12 cellular contexts compared by ENCODE assay signal in genomic region chr3:103127737-103128136, GRCh38.
DNase-seq lines count a peak whose midpoint lies in the region; ATAC-seq and TF ChIP-seq lines count a peak whose summit lies in the region.
"Had no signal": no experiment of that assay in that cellular context is flagged by ENCODE, and none has a peak within 500 bp of the region (broad histone marks: within the 10 kb centered on the region; RNA-seq: fewer than 3 reads in every experiment).

No MANE protein-coding gene starts in this region.

- TF ChIP-seq CTCF in Loucy (conservative IDR thresholded peaks at IDR 0.05; ENCODE audit: low read length) (no peak), endothelial cell (IDR thresholded peaks at IDR 0.05; ENCODE audit: unreplicated experiment) (no peak)

- in situ Hi-C loops in G401 (cut with HindIII; ENCODE audit: low sequenced_read_pairs), result no loop called here

- no peaks in the 10 kb centered on the region for H3K36me3 ChIP-seq in Loucy (ENCODE audit: insufficient read depth, low read length)
- H3K36me3 ChIP-seq: heart left ventricle had no signal

- H4K20me1 ChIP-seq in Loucy (ENCODE audit: insufficient read depth, low read length, poor library complexity, severe bottlenecking), result no peaks in the 10 kb centered on the region

- no peaks in the 10 kb centered on the region for H3K4me1 Mint-ChIP-seq in stimulated activated naive CD8-positive, alpha-beta T cell treated with anti-CD3 and anti-CD28 coated beads, Interleukin-15, amount 100 ng/mL, for 72 hours
- no peaks in the 10 kb centered on the region for H3K4me1 Mint-ChIP-seq in endothelial cell (ENCODE audit: unreplicated experiment)
- H3K4me1 Mint-ChIP-seq: activated CD4-positive, alpha-beta memory T cell treated with anti-CD3 and anti-CD28 coated beads, Interleukin-2, amount 10 ng/mL, durations not matched to agents 7 days and 5 days; neural crest cell had no signal

- no peak overlapping the region for H3K4me3 Mint-ChIP-seq in stimulated activated naive CD8-positive, alpha-beta T cell treated with anti-CD3 and anti-CD28 coated beads, Interleukin-15, amount 100 ng/mL, for 72 hours
- no peak overlapping the region for H3K4me3 Mint-ChIP-seq in endothelial cell (ENCODE audit: unreplicated experiment)
- H3K4me3 Mint-ChIP-seq: activated CD4-positive, alpha-beta memory T cell treated with anti-CD3 and anti-CD28 coated beads, Interleukin-2, amount 10 ng/mL, durations not matched to agents 7 days and 5 days; neural crest cell had no signal

- H3K79me2 ChIP-seq in Loucy (ENCODE audit: insufficient read depth, low read length), result no peaks in the 10 kb centered on the region

- ATAC-seq in stimulated activated naive CD8-positive, alpha-beta T cell treated with anti-CD3 and anti-CD28 coated beads, Interleukin-15, amount 100 ng/mL, for 72 hours, result peak; percentile 49
- ATAC-seq in stimulated activated naive CD8-positive, alpha-beta T cell treated with anti-CD3 and anti-CD28 coated beads, Interleukin-15, Interleukin-2, amounts not matched to agents 100 U/mL and 50 U/mL, for 24 hours, result no peak
- ATAC-seq in HG02852 (IDR thresholded peaks at IDR 0.05; ENCODE audit: unreplicated experiment), result peak; percentile 96
- ATAC-seq: heart left ventricle had no signal

- H3K9me3 Mint-ChIP-seq in stimulated activated naive CD8-positive, alpha-beta T cell treated with anti-CD3 and anti-CD28 coated beads, Interleukin-15, amount 100 ng/mL, for 72 hours, result no peaks in the 10 kb centered on the region
- H3K9me3 Mint-ChIP-seq in endothelial cell (ENCODE audit: unreplicated experiment), result no peaks in the 10 kb centered on the region
- H3K9me3 Mint-ChIP-seq: activated CD4-positive, alpha-beta memory T cell treated with anti-CD3 and anti-CD28 coated beads, Interleukin-2, amount 10 ng/mL, durations not matched to agents 7 days and 5 days had no signal

- H3K27me3 ChIP-seq in Loucy (ENCODE audit: insufficient read depth, low read length, poor library complexity, severe bottlenecking), result no peaks in the 10 kb centered on the region
- H3K27me3 ChIP-seq: heart left ventricle had no signal

- H3K27ac Mint-ChIP-seq in stimulated activated naive CD8-positive, alpha-beta T cell treated with anti-CD3 and anti-CD28 coated beads, Interleukin-15, amount 100 ng/mL, for 72 hours, result no peak overlapping the region
- no peak overlapping the region for H3K27ac Mint-ChIP-seq in endothelial cell (ENCODE audit: unreplicated experiment)
- H3K27ac Mint-ChIP-seq: activated CD4-positive, alpha-beta memory T cell treated with anti-CD3 and anti-CD28 coated beads, Interleukin-2, amount 10 ng/mL, durations not matched to agents 7 days and 5 days had no signal

- no peaks in the 10 kb centered on the region for H3K27me3 Mint-ChIP-seq in stimulated activated naive CD8-positive, alpha-beta T cell treated with anti-CD3 and anti-CD28 coated beads, Interleukin-15, amount 100 ng/mL, for 72 hours
- H3K27me3 Mint-ChIP-seq in endothelial cell (ENCODE audit: unreplicated experiment), result no peaks in the 10 kb centered on the region
- H3K27me3 Mint-ChIP-seq: activated CD4-positive, alpha-beta memory T cell treated with anti-CD3 and anti-CD28 coated beads, Interleukin-2, amount 10 ng/mL, durations not matched to agents 7 days and 5 days had no signal

- no peak overlapping the region for H3K9ac ChIP-seq in Loucy (ENCODE audit: low read depth, low read length, poor library complexity, severe bottlenecking)

- H3K4me3 ChIP-seq in Loucy (ENCODE audit: low read length, poor library complexity, severe bottlenecking), result no peak overlapping the region
- H3K4me3 ChIP-seq: heart left ventricle had no signal

- H3K4me1 ChIP-seq in Loucy (ENCODE audit: insufficient read depth, low read length, poor library complexity, severe bottlenecking), result peaks cover 20% of the 10 kb centered on the region
- H3K4me1 ChIP-seq: heart left ventricle had no signal

- no peak overlapping the region for H2AFZ ChIP-seq in Loucy (ENCODE audit: low read length)

- peak overlapping the region; percentile 11 for H3K4me2 ChIP-seq in Loucy (ENCODE audit: low read depth, low read length, poor library complexity, severe bottlenecking)

- no peak for DNase-seq in stimulated activated naive CD8-positive, alpha-beta T cell treated with anti-CD3 and anti-CD28 coated beads, Interleukin-15, amount 100 ng/mL, for 72 hours
- DNase-seq in stimulated activated naive CD8-positive, alpha-beta T cell treated with anti-CD3 and anti-CD28 coated beads, Interleukin-15, Interleukin-2, amounts not matched to agents 100 U/mL and 50 U/mL, for 24 hours, result no peak
- DNase-seq in endothelial cell (ENCODE audit: low spot score) (no peak), hypothalamus (lab: John Stamatoyannopoulos, UW) (no peak), G401 (ENCODE audit: low spot score) (no peak)
- no peak for DNase-seq in stimulated activated naive CD4-positive, alpha-beta T cell treated with Interleukin-2 at 50 U/mL for 16 hours (lab: John Stamatoyannopoulos, UW)
- DNase-seq: activated CD4-positive, alpha-beta memory T cell treated with anti-CD3 and anti-CD28 coated beads, Interleukin-2, amount 10 ng/mL, durations not matched to agents 7 days and 5 days; heart left ventricle; RPMI8226 had no signal

- H3K9me2 ChIP-seq in Loucy (replicated peaks; ENCODE audit: low read depth, low read length), result no peaks in the 10 kb centered on the region

- no peaks in the 10 kb centered on the region for H3K9me3 ChIP-seq in Loucy (ENCODE audit: insufficient read depth, low read depth, low read length)
- H3K9me3 ChIP-seq: heart left ventricle had no signal

- H3K36me3 Mint-ChIP-seq in endothelial cell (ENCODE audit: low read depth, unreplicated experiment), result no peaks in the 10 kb centered on the region

- no peaks in the 10 kb centered on the region for H3F3A ChIP-seq in Loucy (ENCODE audit: low read depth)
